In the genomic region with DNA sequence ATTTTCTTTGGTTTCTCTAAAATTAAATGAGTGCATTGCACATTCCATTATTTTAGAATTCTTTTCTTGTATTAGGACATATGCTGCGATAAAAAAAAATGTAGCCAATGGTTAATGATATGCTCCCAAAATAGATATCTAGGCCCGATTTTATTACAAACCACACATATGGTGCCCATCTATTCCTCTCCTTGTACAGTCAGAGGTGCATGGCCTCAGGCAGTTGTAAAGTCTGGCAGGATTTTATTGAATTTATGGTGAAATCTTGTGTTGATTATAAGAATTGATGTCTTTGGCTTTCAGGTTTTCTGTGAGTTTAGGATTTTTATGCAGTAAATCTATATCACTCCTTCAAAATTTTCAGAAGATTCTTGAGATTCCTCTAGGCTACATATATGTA, we compare ENCODE assay signal across 22 cellular contexts.
"Had no signal": no experiment of that assay in that cellular context is flagged by ENCODE, and none has a peak within 500 bp of the region (broad histone marks: within the 10 kb centered on the region; RNA-seq: fewer than 3 reads in every experiment).

No MANE protein-coding gene starts in this region.

- H3K36me3 Mint-ChIP-seq: activated naive CD8-positive, alpha-beta T cell treated with anti-CD3 and anti-CD28 coated beads, Interleukin-2, amount 10 ng/mL, durations not matched to agents 7 days and 5 days; memory B cell had no signal

- H3K4me3 ChIP-seq: colonic mucosa, dorsolateral prefrontal cortex, heart right ventricle, ovary, upper lobe of left lung had no signal

- H3K27me3 Mint-ChIP-seq: activated B cell treated with CpG ODN at 0.5 μM for 24 hours; activated naive CD8-positive, alpha-beta T cell treated with anti-CD3 and anti-CD28 coated beads, Interleukin-2, amount 10 ng/mL, durations not matched to agents 7 days and 5 days; activated T-cell treated with anti-CD3 and anti-CD28 coated beads, Interleukin-2, amount 50 U/mL, for 24 hours; effector memory CD8-positive, alpha-beta T cell; natural killer cell treated with Interleukin-12 subunit alpha and Interleukin-12 subunit beta and Interleukin-15 and Interleukin-18, amount 100 ng/mL, for 72 hours had no signal

- DNase-seq: activated B cell treated with CpG ODN at 0.5 μM for 24 hours; activated CD4-positive, alpha-beta T cell treated with anti-CD3 and anti-CD28 coated beads for 36 hours; activated CD4-positive, alpha-beta T cell treated with anti-CD3 and anti-CD28 coated beads, Interleukin-2, amount 50 U/mL, for 4 hours; activated CD8-positive, alpha-beta memory T cell treated with anti-CD3 and anti-CD28 coated beads for 24 hours; activated CD8-positive, alpha-beta memory T cell treated with anti-CD3 and anti-CD28 coated beads, Interleukin-2, amount 50 U/mL, for 4 hours; activated naive CD4-positive, alpha-beta T cell treated with anti-CD3 and anti-CD28 coated beads for 36 hours; activated naive CD8-positive, alpha-beta T cell treated with anti-CD3 and anti-CD28 coated beads, Interleukin-2, amount 10 ng/mL, durations not matched to agents 7 days and 5 days; activated T-cell treated with anti-CD3 and anti-CD28 coated beads, Interleukin-2, amount 50 U/mL, for 24 hours; amygdala; colonic mucosa; dorsolateral prefrontal cortex; effector memory CD8-positive, alpha-beta T cell; heart right ventricle; left colon; ovary; right cardiac atrium; stimulated activated CD4-positive, alpha-beta T cell treated with anti-CD3 and anti-CD28 coated beads, Interleukin-4, amount 100 ng/mL, for 4 hours; stimulated activated naive CD8-positive, alpha-beta T cell treated with anti-CD3 and anti-CD28 coated beads, Interleukin-15, Interleukin-2, amounts not matched to agents 100 U/mL and 50 U/mL, for 24 hours; upper lobe of left lung had no signal

- H3K4me3 Mint-ChIP-seq: activated B cell treated with CpG ODN at 0.5 μM for 24 hours; activated CD4-positive, alpha-beta T cell treated with anti-CD3 and anti-CD28 coated beads for 36 hours; activated naive CD4-positive, alpha-beta T cell treated with anti-CD3 and anti-CD28 coated beads for 36 hours; activated naive CD8-positive, alpha-beta T cell treated with anti-CD3 and anti-CD28 coated beads, Interleukin-2, amount 10 ng/mL, durations not matched to agents 7 days and 5 days; activated T-cell treated with anti-CD3 and anti-CD28 coated beads, Interleukin-2, amount 50 U/mL, for 24 hours; effector memory CD8-positive, alpha-beta T cell; memory B cell; natural killer cell treated with Interleukin-12 subunit alpha and Interleukin-12 subunit beta and Interleukin-15 and Interleukin-18, amount 100 ng/mL, for 72 hours had no signal

- H3K4me1 Mint-ChIP-seq: activated B cell treated with CpG ODN at 0.5 μM for 24 hours; activated CD4-positive, alpha-beta T cell treated with anti-CD3 and anti-CD28 coated beads for 36 hours; activated naive CD8-positive, alpha-beta T cell treated with anti-CD3 and anti-CD28 coated beads, Interleukin-2, amount 10 ng/mL, durations not matched to agents 7 days and 5 days; memory B cell had no signal

- ATAC-seq: activated CD4-positive, alpha-beta T cell treated with anti-CD3 and anti-CD28 coated beads for 36 hours; effector memory CD8-positive, alpha-beta T cell; esophagus mucosa; heart right ventricle; left colon; natural killer cell treated with Interleukin-12 subunit alpha and Interleukin-12 subunit beta and Interleukin-15 and Interleukin-18, amount 100 ng/mL, for 72 hours; right cardiac atrium; stimulated activated naive CD8-positive, alpha-beta T cell treated with anti-CD3 and anti-CD28 coated beads, Interleukin-15, Interleukin-2, amounts not matched to agents 100 U/mL and 50 U/mL, for 24 hours had no signal

- H3K9me3 ChIP-seq: colonic mucosa, ovary had no signal

- H3K27ac Mint-ChIP-seq: activated B cell treated with CpG ODN at 0.5 μM for 24 hours; activated CD4-positive, alpha-beta T cell treated with anti-CD3 and anti-CD28 coated beads for 36 hours; activated naive CD4-positive, alpha-beta T cell treated with anti-CD3 and anti-CD28 coated beads for 36 hours; activated naive CD8-positive, alpha-beta T cell treated with anti-CD3 and anti-CD28 coated beads, Interleukin-2, amount 10 ng/mL, durations not matched to agents 7 days and 5 days; activated T-cell treated with anti-CD3 and anti-CD28 coated beads, Interleukin-2, amount 50 U/mL, for 24 hours; effector memory CD8-positive, alpha-beta T cell; memory B cell; natural killer cell treated with Interleukin-12 subunit alpha and Interleukin-12 subunit beta and Interleukin-15 and Interleukin-18, amount 100 ng/mL, for 72 hours had no signal
